In the genomic region with DNA sequence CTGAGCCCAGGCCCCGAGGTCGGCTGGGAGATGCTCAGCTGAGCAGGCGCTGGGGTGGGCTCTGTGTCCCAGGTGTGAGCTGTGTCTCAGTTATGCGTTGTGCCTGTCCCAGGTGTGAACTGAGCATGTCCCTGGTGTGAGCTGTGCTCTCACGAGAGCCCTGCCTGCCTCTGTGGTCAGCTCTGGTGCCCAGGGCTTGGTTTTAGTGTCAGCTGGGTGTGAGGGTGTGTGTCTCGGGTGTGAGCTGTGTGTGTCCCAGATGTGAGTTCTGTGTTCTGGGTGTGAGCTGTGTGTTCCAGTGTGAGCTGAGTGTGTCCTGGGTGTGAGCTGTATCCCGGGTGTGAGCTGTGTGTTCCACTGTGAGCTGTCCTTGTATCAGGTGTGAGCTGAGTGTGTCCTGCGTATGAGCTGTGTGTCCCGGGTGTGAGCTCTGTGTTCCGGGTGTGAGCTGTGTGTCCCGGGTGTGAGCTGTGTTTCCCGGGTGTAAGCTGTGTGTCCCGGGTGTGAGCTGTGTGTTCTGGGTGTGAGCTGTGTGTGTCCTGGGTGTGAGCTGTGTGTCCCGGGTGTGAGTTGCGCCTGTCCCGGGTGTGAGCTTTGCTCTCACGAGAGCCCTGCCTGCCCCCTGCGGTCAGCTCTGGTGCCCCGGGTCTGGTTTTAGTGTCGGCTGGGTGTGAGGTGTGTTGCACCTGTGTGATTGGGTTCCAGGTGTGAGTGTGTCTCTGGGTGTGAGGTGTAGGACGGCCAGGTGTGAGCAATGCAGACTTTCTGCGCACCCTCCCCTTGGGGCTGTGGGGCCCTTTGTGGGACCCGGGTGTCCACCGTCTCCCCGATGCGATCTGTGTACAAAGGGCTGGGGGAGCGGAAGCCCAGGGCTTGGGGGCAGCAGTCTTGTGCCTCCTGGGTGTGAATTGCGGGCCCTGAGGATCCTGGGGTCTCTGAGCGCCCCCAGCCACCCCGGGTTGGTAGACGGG, we compare ENCODE assay signal across 10 cellular contexts. TPM values are rescaled to one million over a fixed set of nuclear protein-coding genes. Genes with fewer than 3 reads are reported as not detected.
DNase-seq lines count a peak whose midpoint lies in the region; ATAC-seq and TF ChIP-seq lines count a peak whose summit lies in the region.
"Had no signal": no experiment of that assay in that cellular context is flagged by ENCODE, and none has a peak within 500 bp of the region (broad histone marks: within the 10 kb centered on the region; RNA-seq: fewer than 3 reads in every experiment).

No MANE protein-coding gene starts in this region.

- peak overlapping the region; percentile 48 to 94 (median 83) for H3K27ac Mint-ChIP-seq in CD4-positive, alpha-beta memory T cell
- no peak overlapping the region for H3K27ac Mint-ChIP-seq in GM23338
- peak overlapping the region; percentile 54 for H3K27ac Mint-ChIP-seq in activated naive CD8-positive, alpha-beta T cell treated with anti-CD3 and anti-CD28 coated beads, Interleukin-2, amount 50 U/mL, for 24 hours
- H3K27ac Mint-ChIP-seq in naive B cell: peak overlapping the region; percentile 80 to 97 (median 97)

- POLR2A ChIA-PET in CD4-positive, alpha-beta memory T cell (lab: Charles Lee; ENCODE audit: partially characterized antibody): interaction anchor here (0.7 to 3.1 kb wide), 14 partner anchors 9 to 105 kb away, joined by 3 to 48 read pairs (median 5); partner anchors contain the start of genes LSM7 and SPPL2B

- H3K36me3 ChIP-seq in CD4-positive, alpha-beta memory T cell (ENCODE audit: insufficient read depth, low read length): no peaks in the 10 kb centered on the region
- H3K36me3 ChIP-seq in GM23338 (ENCODE audit: insufficient read depth): no peaks in the 10 kb centered on the region

- no peak overlapping the region for H3K27ac ChIP-seq in CD4-positive, alpha-beta memory T cell (ENCODE audit: low read depth, low read length)
- H3K27ac ChIP-seq in GM23338 (ENCODE audit: low read depth): no peak overlapping the region

- peak in 1 of 5 donors; percentile 37 for DNase-seq in CD4-positive, alpha-beta memory T cell
- peak; percentile 1 for DNase-seq in GM23338 (ENCODE audit: low spot score)
- no peak for DNase-seq in activated naive CD8-positive, alpha-beta T cell treated with anti-CD3 and anti-CD28 coated beads, Interleukin-2, amount 50 U/mL, for 24 hours
- no peak for DNase-seq in naive B cell
- DNase-seq in A172 (ENCODE audit: low spot score): no peak
- no peak for DNase-seq in kidney tubule cell (ENCODE audit: low spot score)
- DNase-seq in NCI-H226: no peak
- DNase-seq: effector CD8-positive, alpha-beta T cell had no signal

- no peak for TF ChIP-seq CTCF in GM23338 (conservative IDR thresholded peaks at IDR 0.05; ENCODE audit: low read depth in 2 of 2)

- 0 out of 2 replicates have a peak, but pooled peaks cover 2% of the 10 kb centered on the region for H4K20me1 ChIP-seq in GM23338 (replicated peaks; ENCODE audit: insufficient read depth)

- H3K79me2 ChIP-seq in GM23338 (replicated peaks; ENCODE audit: insufficient read depth): no peaks in the 10 kb centered on the region

- H3K4me3 Mint-ChIP-seq in CD4-positive, alpha-beta memory T cell: peak overlapping the region; percentile 87 to 94 (median 90)
- peak overlapping the region; percentile 70 for H3K4me3 Mint-ChIP-seq in GM23338
- peak overlapping the region; percentile 77 for H3K4me3 Mint-ChIP-seq in activated naive CD8-positive, alpha-beta T cell treated with anti-CD3 and anti-CD28 coated beads, Interleukin-2, amount 50 U/mL, for 24 hours
- peak overlapping the region; percentile 85 to 97 (median 91) for H3K4me3 Mint-ChIP-seq in naive B cell

- peaks cover 12% of the 10 kb centered on the region; the same call in 1 of the 2 replicates for H3F3A ChIP-seq in GM23338 (replicated peaks; ENCODE audit: low read depth)

- ATAC-seq in GM23338: no peak
- ATAC-seq in activated naive CD8-positive, alpha-beta T cell treated with anti-CD3 and anti-CD28 coated beads, Interleukin-2, amount 50 U/mL, for 24 hours: no peak
- ATAC-seq in naive B cell (ENCODE audit: low read depth in 2 of 2): peak; percentile 21 to 27
- ATAC-seq in HG03025 (IDR thresholded peaks at IDR 0.05; ENCODE audit: low FRiP score, unreplicated experiment): no peak

- H3K4me1 ChIP-seq in CD4-positive, alpha-beta memory T cell (ENCODE audit: insufficient read depth, low read length): peaks cover 24% of the 10 kb centered on the region
- no peaks in the 10 kb centered on the region for H3K4me1 ChIP-seq in GM23338 (ENCODE audit: insufficient read depth)

- intact Hi-C loops in CD4-positive, alpha-beta memory T cell (cut with micrococcal nuclease): no loop called here

- H3K4me2 ChIP-seq in GM23338: peak overlapping the region; percentile 91; the same call in 1 of the 2 replicates

- peaks cover 0 to 2% of the 10 kb centered on the region in 2 donors for H3K27me3 Mint-ChIP-seq in CD4-positive, alpha-beta memory T cell
- peaks cover 64% of the 10 kb centered on the region for H3K27me3 Mint-ChIP-seq in GM23338 (ENCODE audit: insufficient read depth, low read depth, poor library complexity)
- H3K27me3 Mint-ChIP-seq in activated naive CD8-positive, alpha-beta T cell treated with anti-CD3 and anti-CD28 coated beads, Interleukin-2, amount 50 U/mL, for 24 hours: peaks cover 11% of the 10 kb centered on the region
- no peaks in the 10 kb centered on the region for H3K27me3 Mint-ChIP-seq in naive B cell

- H2AFZ ChIP-seq in GM23338: no peak overlapping the region

- H3K9me3 ChIP-seq in CD4-positive, alpha-beta memory T cell (ENCODE audit: control insufficient read depth in 1 of 2, low read length in 2 of 2): no peaks in the 10 kb centered on the region

- peaks cover 0 to 2% (median 0%) of the 10 kb centered on the region in 8 donors for H3K9me3 Mint-ChIP-seq in CD4-positive, alpha-beta memory T cell
- H3K9me3 Mint-ChIP-seq in GM23338 (peaks cover 4% of the 10 kb centered on the region; the same call in 1 of the 3 replicates), naive B cell (no peaks in the 10 kb centered on the region)
- H3K9me3 Mint-ChIP-seq in activated naive CD8-positive, alpha-beta T cell treated with anti-CD3 and anti-CD28 coated beads, Interleukin-2, amount 50 U/mL, for 24 hours: no peaks in the 10 kb centered on the region

- CTCF ChIA-PET in CD4-positive, alpha-beta memory T cell (lab: Charles Lee; ENCODE audit: partially characterized antibody): interaction anchor here (0.9 to 3.2 kb wide), 10 partner anchors 8 to 325 kb away, joined by 3 to 35 read pairs (median 4); no protein-coding TSS in a partner anchor

- H3K4me3 ChIP-seq in CD4-positive, alpha-beta memory T cell (ENCODE audit: low read length in 2 of 2): peak overlapping the region in 1 of 2 donors; percentile 67
- H3K4me3 ChIP-seq in GM23338: peak overlapping the region; percentile 59

- peaks cover 0 to 9% of the 10 kb centered on the region in 2 donors for H3K36me3 Mint-ChIP-seq in CD4-positive, alpha-beta memory T cell
- H3K36me3 Mint-ChIP-seq in GM23338 (ENCODE audit: low read depth): no peaks in the 10 kb centered on the region; the same call in 2 of the 3 replicates
- peaks cover 2% of the 10 kb centered on the region for H3K36me3 Mint-ChIP-seq in activated naive CD8-positive, alpha-beta T cell treated with anti-CD3 and anti-CD28 coated beads, Interleukin-2, amount 50 U/mL, for 24 hours (ENCODE audit: low read depth)
- no peaks in the 10 kb centered on the region for H3K36me3 Mint-ChIP-seq in naive B cell

- no peaks in the 10 kb centered on the region for H3K9me2 ChIP-seq in GM23338 (ENCODE audit: insufficient read depth)

- peaks cover 10 to 36% (median 23%) of the 10 kb centered on the region in 4 donors for H3K4me1 Mint-ChIP-seq in CD4-positive, alpha-beta memory T cell
- H3K4me1 Mint-ChIP-seq in GM23338 (peaks cover 11% of the 10 kb centered on the region), naive B cell (peaks cover 41 to 56% (median 51%) of the 10 kb centered on the region in 3 donors)
- H3K4me1 Mint-ChIP-seq in activated naive CD8-positive, alpha-beta T cell treated with anti-CD3 and anti-CD28 coated beads, Interleukin-2, amount 50 U/mL, for 24 hours: peaks cover 20% of the 10 kb centered on the region

- H3K27me3 ChIP-seq in CD4-positive, alpha-beta memory T cell (ENCODE audit: insufficient read depth, low read length): no peaks in the 10 kb centered on the region
- peaks cover 64% of the 10 kb centered on the region for H3K27me3 ChIP-seq in GM23338 (ENCODE audit: insufficient read depth)

RNA-seq across cellular contexts. Expression of gene PEAK3, which starts 7.1 kb away (rescaled TPM):
- total RNA-seq in CD4-positive, alpha-beta memory T cell: under 1 TPM in 1 of 2 experiments, not detected in 1; 0.11 TPM
- polyA plus RNA-seq in CD4-positive, alpha-beta memory T cell: under 1 TPM; 0.07 TPM
- total RNA-seq in GM23338 (2014; rRNA removed; shearing (Covaris generic)): not detected in 2 replicates
- polyA plus RNA-seq in GM23338 (2016; fragmentation: Nextera tagmentation; extraction: Ambion mirVana) (not detected in 2 replicates), naive B cell (ENCODE audit: low read depth in 6 of 6) (1 to 10 TPM in 1 of 6 donors, under 1 TPM in 4, not detected in 1; 0.30 to 1.0 (median 0.49) TPM)
- 0.22 and 1.7 TPM in 2 replicates for total RNA-seq in A172 (2014; rRNA removed; shearing (Covaris generic))

RNA-seq across cellular contexts. Expression of gene LINGO3, which starts 18.9 kb away (rescaled TPM):
- total RNA-seq in CD4-positive, alpha-beta memory T cell: under 1 TPM; 0.73 to 0.75 TPM
- 1 to 10 TPM in 1 of 2 donors, under 1 TPM in 1; 0.46 to 7.1 TPM for polyA plus RNA-seq in CD4-positive, alpha-beta memory T cell
- 0.45 and 1.9 TPM in 2 replicates for total RNA-seq in GM23338 (2014; rRNA removed; shearing (Covaris generic))
- polyA plus RNA-seq in GM23338 (2016; fragmentation: Nextera tagmentation; extraction: Ambion mirVana): 0.29 and 0.40 TPM in 2 replicates
- polyA plus RNA-seq in naive B cell (ENCODE audit: low read depth in 6 of 6): 10 to 100 TPM in 5 of 6 donors, 1 to 10 TPM in 1; 6.4 to 45.0 (median 15.4) TPM
- total RNA-seq in A172 (2014; rRNA removed; shearing (Covaris generic)): not detected in 2 replicates

RNA-seq across cellular contexts. Expression of gene JSRP1, which starts 32.8 kb away (rescaled TPM):
- total RNA-seq in CD4-positive, alpha-beta memory T cell: 1 to 10 TPM; 1.3 to 1.5 TPM
- 1 to 10 TPM; 1.1 to 1.7 TPM for polyA plus RNA-seq in CD4-positive, alpha-beta memory T cell
- 2.4 and 4.5 TPM in 2 replicates for total RNA-seq in GM23338 (2014; rRNA removed; shearing (Covaris generic))
- polyA plus RNA-seq in GM23338 (2016; fragmentation: Nextera tagmentation; extraction: Ambion mirVana): 3.1 and 3.7 TPM in 2 replicates
- polyA plus RNA-seq in naive B cell (ENCODE audit: low read depth in 6 of 6): under 1 TPM in 3 of 6 donors, not detected in 3; 0.41 to 0.87 (median 0.53) TPM
- not detected in 2 replicates for total RNA-seq in A172 (2014; rRNA removed; shearing (Covaris generic))
- total RNA-seq: renal cortical epithelial cell had no signal

RNA-seq across cellular contexts. Expression of gene LSM7, which starts 39.4 kb away (rescaled TPM):
- total RNA-seq in CD4-positive, alpha-beta memory T cell: 100 to 1,000 TPM; 107 to 108 TPM
- polyA plus RNA-seq in CD4-positive, alpha-beta memory T cell: 100 to 1,000 TPM; 165 to 171 TPM
- 197 and 299 TPM in 2 replicates for total RNA-seq in GM23338 (2014; rRNA removed; shearing (Covaris generic))
- polyA plus RNA-seq in GM23338 (2016; fragmentation: Nextera tagmentation; extraction: Ambion mirVana): 409 and 434 TPM in 2 replicates
- 100 to 1,000 TPM; 275 to 337 (median 314) TPM for polyA plus RNA-seq in naive B cell (ENCODE audit: low read depth in 6 of 6)
- total RNA-seq in A172 (2014; rRNA removed; shearing (Covaris generic)): 493 and 592 TPM in 2 replicates

RNA-seq across cellular contexts. Expression of gene SPPL2B, which starts 39.5 kb away (rescaled TPM):
- 10 to 100 TPM; 76.8 to 82.8 TPM for total RNA-seq in CD4-positive, alpha-beta memory T cell
- polyA plus RNA-seq in CD4-positive, alpha-beta memory T cell: 1 to 10 TPM; 6.2 to 9.4 TPM
- 51.0 and 53.3 TPM in 2 replicates for total RNA-seq in GM23338 (2014; rRNA removed; shearing (Covaris generic))
- polyA plus RNA-seq in GM23338 (2016; fragmentation: Nextera tagmentation; extraction: Ambion mirVana) (21.1 and 23.5 TPM in 2 replicates), naive B cell (ENCODE audit: low read depth in 6 of 6) (10 to 100 TPM; 13.0 to 38.0 (median 18.7) TPM)
- 51.9 and 60.7 TPM in 2 replicates for total RNA-seq in A172 (2014; rRNA removed; shearing (Covaris generic))

Comparison
In these comparisons a context has a peak if more than half of its experiments do, and no peak if none do; other contexts are left out.
1. ATAC-seq: peak in naive B cell (2 of 2); none in GM23338 (single experiment), activated naive CD8-positive, alpha-beta T cell treated with anti-CD3 and anti-CD28 coated beads, Interleukin-2, amount 50 U/mL, for 24 hours (single experiment) and HG03025 (single experiment).
2. Peak in every context shown above with its lines, with median percentiles within 50 percentile points of each other: H3K4me3 Mint-ChIP-seq.